ENCODE assay signal across 28 cellular contexts in the genomic region with DNA sequence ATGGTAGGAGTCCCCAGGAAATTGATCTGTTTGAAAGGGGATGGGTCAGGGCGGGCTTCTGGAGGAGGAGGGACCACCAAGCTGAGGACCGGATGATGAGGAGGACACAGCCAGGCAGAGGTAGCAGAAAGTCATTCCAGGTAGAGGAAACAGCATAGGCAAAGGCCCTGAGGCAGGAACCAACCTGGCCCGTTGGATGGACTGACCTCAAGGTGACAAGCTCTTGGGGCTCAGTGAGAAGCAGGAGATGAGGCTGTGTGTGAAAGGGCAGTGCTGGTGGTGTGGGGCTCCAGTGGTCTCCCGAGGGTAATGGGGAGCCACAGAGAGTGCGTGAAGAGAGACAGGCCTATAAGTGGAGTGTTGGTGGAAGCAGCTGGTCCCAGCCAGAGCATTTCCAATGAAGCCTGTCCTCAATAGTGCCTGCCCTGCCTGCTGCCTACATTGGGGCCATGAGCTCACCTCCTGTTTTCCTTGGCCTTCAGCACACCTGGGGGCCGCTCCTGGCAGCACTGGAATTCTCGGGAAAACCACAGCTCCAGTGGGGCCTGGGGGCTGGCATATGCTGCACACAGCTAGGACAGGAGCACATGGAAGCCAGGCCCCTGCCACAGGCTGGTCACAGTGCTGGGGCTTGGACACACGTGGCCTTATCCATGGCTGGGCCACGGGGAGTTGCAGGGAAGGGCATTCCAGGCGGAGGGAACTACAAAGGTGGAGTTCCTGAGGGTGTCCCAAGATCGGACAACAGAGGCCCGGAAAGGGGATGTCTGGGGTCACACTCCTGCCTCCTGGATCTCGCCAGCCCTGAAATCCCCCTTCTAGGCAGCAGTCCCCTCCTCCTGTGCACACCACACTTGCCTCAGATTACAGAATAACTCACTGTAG. TPM values are rescaled to one million over a fixed set of nuclear protein-coding genes. Genes with fewer than 3 reads are reported as not detected.
"Had no signal": no experiment of that assay in that cellular context is flagged by ENCODE, and none has a peak within 500 bp of the region (broad histone marks: within the 10 kb centered on the region; RNA-seq: fewer than 3 reads in every experiment).

No MANE protein-coding gene starts in this region.

- ATAC-seq: activated CD4-positive, alpha-beta T cell treated with anti-CD3 and anti-CD28 coated beads for 36 hours; activated T-cell treated with anti-CD3 and anti-CD28 coated beads, Interleukin-2, amount 50 U/mL, for 4 hours; body of pancreas; left lung; naive thymus-derived CD8-positive, alpha-beta T cell; pancreas; right cardiac atrium; stimulated activated naive CD8-positive, alpha-beta T cell treated with anti-CD3 and anti-CD28 coated beads, Interleukin-15, amount 100 ng/mL, for 72 hours; T-cell had no signal

- H3K4me3 ChIP-seq: body of pancreas, cardiac muscle cell, heart right ventricle, left lung, lung, pancreas, tibial artery had no signal

- H3K27ac Mint-ChIP-seq: activated B cell treated with CpG ODN at 0.5 μM for 24 hours; activated CD4-positive, alpha-beta T cell treated with anti-CD3 and anti-CD28 coated beads for 36 hours; immature natural killer cell; T-cell had no signal

- H3K36me3 ChIP-seq: cardiac muscle cell, heart right ventricle, left lung, neutrophil, pancreas, tibial artery had no signal

- H3K9me3 ChIP-seq: body of pancreas, heart right ventricle, left lung, neutrophil, pancreas, tibial artery had no signal

- H3K36me3 Mint-ChIP-seq: T-cell had no signal

- H3K4me3 Mint-ChIP-seq: activated B cell treated with CpG ODN at 0.5 μM for 24 hours; activated CD4-positive, alpha-beta T cell treated with anti-CD3 and anti-CD28 coated beads for 36 hours; activated T-cell treated with anti-CD3 and anti-CD28 coated beads, Interleukin-2, amount 50 U/mL, for 4 hours; immature natural killer cell; naive thymus-derived CD8-positive, alpha-beta T cell; stimulated activated naive CD8-positive, alpha-beta T cell treated with anti-CD3 and anti-CD28 coated beads, Interleukin-15, amount 100 ng/mL, for 72 hours; T-cell had no signal

- FAIRE-seq: pancreas had no signal

- DNase-seq: activated B cell treated with CpG ODN at 0.5 μM for 24 hours; activated CD4-positive, alpha-beta T cell treated with anti-CD3 and anti-CD28 coated beads for 36 hours; activated CD4-positive, alpha-beta T cell treated with anti-CD3 and anti-CD28 coated beads, Interleukin-2, amount 50 U/mL, for 48 hours; activated CD8-positive, alpha-beta memory T cell treated with anti-CD3 and anti-CD28 coated beads, Interleukin-2, amount 50 U/mL, for 48 hours; activated naive CD4-positive, alpha-beta T cell treated with Interleukin-2 at 50 U/mL for 16 hours; activated T-cell treated with anti-CD3 and anti-CD28 coated beads, Interleukin-2, amount 50 U/mL, for 4 hours; anterior cingulate cortex; cortex of kidney; heart right ventricle; immature natural killer cell; kidney glomerular epithelial cell; left lung; naive thymus-derived CD8-positive, alpha-beta T cell; pancreas; stimulated activated CD4-positive, alpha-beta T cell treated with anti-CD3 and anti-CD28 coated beads, Interleukin-1b, Interleukin-23, amount 100 ng/mL, for 48 hours; stimulated activated naive CD8-positive, alpha-beta T cell treated with anti-CD3 and anti-CD28 coated beads, Interleukin-15, amount 100 ng/mL, for 72 hours; T-cell; T1000; tibial artery had no signal

- H3K9me3 Mint-ChIP-seq: activated B cell treated with CpG ODN at 0.5 μM for 24 hours; activated T-cell treated with anti-CD3 and anti-CD28 coated beads, Interleukin-2, amount 50 U/mL, for 4 hours; immature natural killer cell; naive thymus-derived CD8-positive, alpha-beta T cell; stimulated activated naive CD8-positive, alpha-beta T cell treated with anti-CD3 and anti-CD28 coated beads, Interleukin-15, amount 100 ng/mL, for 72 hours; T-cell had no signal

- H3K4me1 ChIP-seq: pancreas had no signal

- H3K27ac ChIP-seq: body of pancreas, cardiac muscle cell, heart right ventricle, left lung, neutrophil, pancreas, tibial artery had no signal

RNA-seq across cellular contexts. Expression of a gene that starts 2.3 kb away (rescaled TPM):
- total RNA-seq: activated CD4-positive, alpha-beta T cell treated with anti-CD3 and anti-CD28 coated beads for 36 hours; activated CD8-positive, alpha-beta memory T cell treated with anti-CD3 and anti-CD28 coated beads for 36 hours; activated T-cell treated with anti-CD3 and anti-CD28 coated beads, Interleukin-2, amount 50 U/mL, for 4 hours; cerebellum; epithelial cell of proximal tubule; naive thymus-derived CD8-positive, alpha-beta T cell; pulmonary artery endothelial cell; T-cell had no signal
- polyA plus RNA-seq: immature natural killer cell; naive thymus-derived CD8-positive, alpha-beta T cell had no signal
